Comparison of ENCODE assay signal across 8 cellular contexts in the genomic region with DNA sequence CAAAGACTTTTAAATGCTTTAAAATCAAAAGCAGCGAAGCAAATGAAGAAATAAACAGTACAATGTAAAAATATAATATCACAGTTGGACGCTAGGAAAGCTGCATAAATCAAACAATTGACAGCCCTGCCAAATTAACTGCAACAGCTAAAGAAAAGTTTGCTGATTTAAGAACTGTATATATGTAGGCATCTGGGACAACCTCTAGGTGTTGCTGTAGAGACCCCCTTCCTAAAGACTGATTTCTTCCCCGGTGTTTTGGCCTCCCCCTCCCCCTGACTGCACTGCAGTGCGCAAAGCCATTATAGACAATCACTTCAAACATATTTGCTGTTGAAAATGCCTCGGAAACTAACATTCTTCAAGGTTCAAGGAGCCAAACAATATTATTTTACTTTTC. TPM values are rescaled to one million over a fixed set of nuclear protein-coding genes. Genes with fewer than 3 reads are reported as not detected.
DNase-seq lines count a peak whose midpoint lies in the region; ATAC-seq and TF ChIP-seq lines count a peak whose summit lies in the region.

No MANE protein-coding gene starts in this region.

- H3K9me3 ChIP-seq in DND-41 (ENCODE audit: insufficient read depth, low read length, severe bottlenecking), result no peaks in the 10 kb centered on the region
- no peaks in the 10 kb centered on the region for H3K9me3 ChIP-seq in aorta (ENCODE audit: control insufficient read depth, low read length)

- ATAC-seq in DND-41 (ENCODE audit: insufficient read depth, low read depth), result peak; percentile 68
- peak; percentile 55 for ATAC-seq in GM23338
- no peak for ATAC-seq in aorta (ENCODE audit: low FRiP score)

- peak overlapping the region; percentile 64; the same call in 1 of the 2 replicates for H2AFZ ChIP-seq in DND-41 (ENCODE audit: low read depth, low read length)
- H2AFZ ChIP-seq in GM23338, result no peak overlapping the region; the same call in 1 of the 2 replicates

- H3K4me2 ChIP-seq in DND-41 (ENCODE audit: insufficient read depth, low read length), result peak overlapping the region; percentile 75
- peak overlapping the region; percentile 75 for H3K4me2 ChIP-seq in GM23338

- H3K27me3 ChIP-seq in DND-41 (ENCODE audit: insufficient read depth, low read length, poor library complexity), result no peaks in the 10 kb centered on the region
- H3K27me3 ChIP-seq in GM23338 (ENCODE audit: insufficient read depth), result no peaks in the 10 kb centered on the region
- no peaks in the 10 kb centered on the region for H3K27me3 ChIP-seq in brain microvascular endothelial cell (replicated peaks)
- H3K27me3 ChIP-seq in aorta (ENCODE audit: control insufficient read depth in 1 of 2, insufficient read depth in 2 of 2, low read length in 1 of 2), result no peaks in the 10 kb centered on the region

- peak overlapping the region; percentile 36 to 83 for H3K4me3 ChIP-seq in DND-41 (ENCODE audit: low read depth in 1 of 2, low read length in 2 of 2)
- peak overlapping the region; percentile 73 for H3K4me3 ChIP-seq in GM23338
- peak overlapping the region; percentile 79 for H3K4me3 ChIP-seq in brain microvascular endothelial cell (ENCODE audit: low read depth, low read length)
- H3K4me3 ChIP-seq in aorta (ENCODE audit: low read length in 2 of 2), result peak overlapping the region; percentile 60 to 63

- no peak overlapping the region for H3K27ac Mint-ChIP-seq in GM23338

- peaks cover 41% of the 10 kb centered on the region for H3K4me1 Mint-ChIP-seq in GM23338

- peaks cover 2% of the 10 kb centered on the region for H3K27me3 Mint-ChIP-seq in GM23338 (ENCODE audit: insufficient read depth, low read depth, poor library complexity)

- no peaks in the 10 kb centered on the region for H3K36me3 Mint-ChIP-seq in GM23338 (ENCODE audit: low read depth)

- no peaks in the 10 kb centered on the region for H3K9me3 Mint-ChIP-seq in GM23338

- peak; percentile 84 for TF ChIP-seq CTCF in DND-41 (IDR thresholded peaks at IDR 0.05; ENCODE audit: borderline replicate concordance, extremely low read depth, low read length, poor library complexity, severe bottlenecking)
- TF ChIP-seq CTCF in GM23338 (conservative IDR thresholded peaks at IDR 0.05; ENCODE audit: low read depth in 2 of 2), result peak; percentile 52 to 59
- TF ChIP-seq CTCF in brain microvascular endothelial cell (IDR thresholded peaks at IDR 0.05; ENCODE audit: low read depth, low read length, missing control alignments), result peak; percentile 62

- no peaks in the 10 kb centered on the region for H3K9me2 ChIP-seq in GM23338 (ENCODE audit: insufficient read depth)

- peaks cover 60% of the 10 kb centered on the region for H3K79me2 ChIP-seq in DND-41 (ENCODE audit: insufficient read depth, low read length)
- H3K79me2 ChIP-seq in GM23338 (replicated peaks; ENCODE audit: insufficient read depth), result peaks cover 34% of the 10 kb centered on the region

- H3K27ac ChIP-seq in DND-41 (ENCODE audit: low read length) (peak overlapping the region; percentile 76), GM23338 (ENCODE audit: low read depth) (no peak overlapping the region), brain microvascular endothelial cell (no peak overlapping the region), aorta (ENCODE audit: low read depth in 1 of 2, low read length in 2 of 2) (no peak overlapping the region)

- peak; percentile 74 for DNase-seq in DND-41
- DNase-seq in GM23338 (ENCODE audit: low spot score), result peak; percentile 74
- peak; percentile 27 to 67 for DNase-seq in NCI-H524 (lab: John Stamatoyannopoulos, UW)
- DNase-seq in brain microvascular endothelial cell, result peak; percentile 5
- DNase-seq in medulla oblongata (ENCODE audit: extremely low spot score), result peak; percentile 21
- DNase-seq in aorta, result no peak
- no peak for DNase-seq in GOT3 (lab: John Stamatoyannopoulos, UW)
- no peak for DNase-seq in MV-4-11 (lab: John Stamatoyannopoulos, UW)

- intact Hi-C loops in aorta (cut with DNase I), result loop anchor here (5.0 kb wide), 2 partner anchors 56 to 146 kb away; a partner anchor contains a TSS

- H3K4me1 ChIP-seq in DND-41 (ENCODE audit: insufficient read depth, low read length) (peaks cover 71% of the 10 kb centered on the region), GM23338 (ENCODE audit: insufficient read depth) (peaks cover 44% of the 10 kb centered on the region), aorta (ENCODE audit: control insufficient read depth in 1 of 2, insufficient read depth in 2 of 2, low read length in 2 of 2) (no peaks in the 10 kb centered on the region)

- in situ Hi-C loops in brain microvascular endothelial cell (cut with HindIII; ENCODE audit: low pct_ligation_motif_present, low sequenced_read_pairs), result no loop called here

- 3 to 5% methylated on average over 5 of the region's 5 CpGs for WGBS in aorta, 2 donors

- H3F3A ChIP-seq in GM23338 (replicated peaks; ENCODE audit: low read depth), result no peaks in the 10 kb centered on the region

- peak overlapping the region; percentile 90 for H3K9ac ChIP-seq in DND-41 (ENCODE audit: low read depth, low read length)

- peaks cover 36% of the 10 kb centered on the region for H4K20me1 ChIP-seq in DND-41 (ENCODE audit: insufficient read depth, low read length)
- H4K20me1 ChIP-seq in GM23338 (replicated peaks; ENCODE audit: insufficient read depth), result no peaks in the 10 kb centered on the region

- peak overlapping the region; percentile 92 for H3K4me3 Mint-ChIP-seq in GM23338

- peaks cover 27% of the 10 kb centered on the region for H3K36me3 ChIP-seq in DND-41 (ENCODE audit: insufficient read depth, low read length)
- H3K36me3 ChIP-seq in GM23338 (ENCODE audit: insufficient read depth), result no peaks in the 10 kb centered on the region
- H3K36me3 ChIP-seq in brain microvascular endothelial cell (replicated peaks), result no peaks in the 10 kb centered on the region
- no peaks in the 10 kb centered on the region for H3K36me3 ChIP-seq in aorta (ENCODE audit: control insufficient read depth in 1 of 2, insufficient read depth in 2 of 2, low read length in 1 of 2)

TF ChIP-seq in GM23338, 12 proteins besides CTCF, POLR2A, EP300 and RAD21 (continues in another document):
- TF ChIP-seq ZNF331 (CRISPR knock-in tag; IDR thresholded peaks at IDR 0.05; ENCODE audit: low read depth), result no peak
- TF ChIP-seq STAT1 (IDR thresholded peaks at IDR 0.05; ENCODE audit: unreplicated experiment), result no peak
- no peak for TF ChIP-seq JUNB (IDR thresholded peaks at IDR 0.05; ENCODE audit: unreplicated experiment)
- no peak for TF ChIP-seq EZH2phosphoT487 (IDR thresholded peaks at IDR 0.05; ENCODE audit: unreplicated experiment)
- TF ChIP-seq ZNF114 (CRISPR knock-in tag; IDR thresholded peaks at IDR 0.05), result no peak

RNA-seq across cellular contexts. Expression of a gene that starts 1.1 kb away (rescaled TPM):
- 13.3 and 18.7 TPM in 2 replicates for total RNA-seq in GM23338 (2014; rRNA removed; shearing (Covaris generic))
- 15.1 and 16.8 TPM in 2 replicates for polyA plus RNA-seq in GM23338 (2016; fragmentation: Nextera tagmentation; extraction: Ambion mirVana)
- total RNA-seq in aorta, result 1 to 10 TPM; 2.4 to 3.3 TPM
- 1 to 10 TPM; 1.6 to 2.3 TPM for polyA plus RNA-seq in aorta

RNA-seq across cellular contexts. Expression of a gene that starts 58.2 kb away (rescaled TPM):
- 78.5 and 79.6 TPM in 2 replicates for total RNA-seq in GM23338 (2014; rRNA removed; shearing (Covaris generic))
- polyA plus RNA-seq in GM23338 (2016; fragmentation: Nextera tagmentation; extraction: Ambion mirVana) (39.5 and 50.7 TPM in 2 replicates), aorta (1 to 10 TPM in 1 of 2 donors, not detected in 1; 1.6 TPM)
- total RNA-seq in aorta, result under 1 TPM; 0.45 to 0.84 TPM

Comparison
In these comparisons a context has a peak if more than half of its experiments do, and no peak if none do; other contexts are left out.
1. DNase-seq: peak in DND-41 (single experiment), GM23338 (single experiment), NCI-H524 (2 of 2), brain microvascular endothelial cell (single experiment) and medulla oblongata (single experiment); none in aorta (0 of 2), GOT3 (single experiment) and MV-4-11 (single experiment).
2. RNA of a gene that starts 58.2 kb away (total RNA-seq): 78.5 to 79.6 TPM in GM23338; 0.45 to 0.84 TPM in aorta; every median in the first group is over 10 times any median in the second.
3. Peak in every context shown above with its lines, with median percentiles within 50 percentile points of each other: H3K4me3 ChIP-seq and CTCF ChIP-seq.